8 cellular contexts compared by ENCODE assay signal in genomic region chr6:79077680-79078056, GRCh38. TPM values are rescaled to one million over a fixed set of nuclear protein-coding genes. Genes with fewer than 3 reads are reported as not detected.
A peak's percentile ranks its signal among the peaks of the same experiment; 100 is the strongest.
DNase-seq lines count a peak whose midpoint lies in the region; ATAC-seq and TF ChIP-seq lines count a peak whose summit lies in the region.

No MANE protein-coding gene starts in this region.

- H3K4me3 ChIP-seq in right atrium auricular region (peak overlapping the region; percentile 91 to 93), skeletal muscle tissue (ENCODE audit: low read length in 3 of 3) (peak overlapping the region; percentile 97 to 98 (median 98))

- H3K36me3 ChIP-seq in right atrium auricular region (no peaks in the 10 kb centered on the region), skeletal muscle tissue (ENCODE audit: control insufficient read depth in 3 of 3, insufficient read depth in 3 of 3, low read length in 3 of 3) (no peaks in the 10 kb centered on the region)

- TF ChIP-seq CTCF in right atrium auricular region (IDR thresholded peaks at IDR 0.05): no peak

- H3K27ac ChIP-seq in right atrium auricular region (peak overlapping the region; percentile 99), skeletal muscle tissue (ENCODE audit: low read depth, low read length) (peak overlapping the region; percentile 96)

- H3K9me3 ChIP-seq in right atrium auricular region (no peaks in the 10 kb centered on the region), skeletal muscle tissue (ENCODE audit: control insufficient read depth in 3 of 3, low read length in 3 of 3) (no peaks in the 10 kb centered on the region)

- DNase-seq in stimulated activated CD4-positive, alpha-beta T cell treated with anti-CD3 and anti-CD28 coated beads, Interleukin-4, amount 100 ng/mL, for 24 hours: peak; percentile 48
- no peak for DNase-seq in stimulated activated CD4-positive, alpha-beta T cell treated with anti-CD3 and anti-CD28 coated beads, Interleukin-12 subunit alpha, Interleukin-12 subunit beta, amount 100 ng/mL, for 4 hours
- DNase-seq in NCI-H1092 (lab: John Stamatoyannopoulos, UW) (peak; percentile 34), activated T-helper 1 cell treated with Interleukin-2 at 50 U/mL for 16 hours (ENCODE audit: low read depth) (peak; percentile 27), right atrium auricular region (ENCODE audit: low spot score) (no peak), NCI-H1417 treated with DMSO at 0.1 percent for 48 hours (lab: John Stamatoyannopoulos, UW) (no peak)

- peak; percentile 23 for ATAC-seq in HG02571 (IDR thresholded peaks at IDR 0.05; ENCODE audit: unreplicated experiment)

- H3K4me1 ChIP-seq in right atrium auricular region: peaks cover 0 to 44% of the 10 kb centered on the region in 2 donors
- peaks cover 2 to 16% (median 8%) of the 10 kb centered on the region in 3 donors for H3K4me1 ChIP-seq in skeletal muscle tissue (ENCODE audit: control insufficient read depth in 3 of 3, insufficient read depth in 3 of 3, low read length in 3 of 3)

- H3K27me3 ChIP-seq in right atrium auricular region (no peaks in the 10 kb centered on the region), skeletal muscle tissue (ENCODE audit: control insufficient read depth in 3 of 3, insufficient read depth in 3 of 3, low read length in 3 of 3) (no peaks in the 10 kb centered on the region)

- H3K9ac ChIP-seq in skeletal muscle tissue (ENCODE audit: low read depth in 1 of 3, low read length in 3 of 3): peak overlapping the region; percentile 87 to 94 (median 91)

RNA-seq across cellular contexts. Expression of gene PHIP, which starts 0.4 kb away (rescaled TPM):
- total RNA-seq in right atrium auricular region (10 to 100 TPM; 15.2 to 15.3 TPM), skeletal muscle tissue (22.4 TPM)

Comparison
In these comparisons a context has a peak if more than half of its experiments do, and no peak if none do; other contexts are left out.
1. DNase-seq: peak in stimulated activated CD4-positive, alpha-beta T cell treated with anti-CD3 and anti-CD28 coated beads, Interleukin-4, amount 100 ng/mL, for 24 hours (single experiment), NCI-H1092 (single experiment) and activated T-helper 1 cell treated with Interleukin-2 at 50 U/mL for 16 hours (single experiment); none in stimulated activated CD4-positive, alpha-beta T cell treated with anti-CD3 and anti-CD28 coated beads, Interleukin-12 subunit alpha, Interleukin-12 subunit beta, amount 100 ng/mL, for 4 hours (single experiment), right atrium auricular region (single experiment) and NCI-H1417 treated with DMSO at 0.1 percent for 48 hours (single experiment).